15 cellular contexts compared by ENCODE assay signal in genomic region chr13:39536274-39536673, GRCh38.
"Had no signal": no experiment of that assay in that cellular context is flagged by ENCODE, and none has a peak within 500 bp of the region (broad histone marks: within the 10 kb centered on the region; RNA-seq: fewer than 3 reads in every experiment).

No MANE protein-coding gene starts in this region.

- DNase-seq: activated CD4-positive, alpha-beta T cell treated with anti-CD3 and anti-CD28 coated beads, Interleukin-2, amount 50 U/mL, for 1 hour; activated naive CD4-positive, alpha-beta T cell treated with anti-CD3 and anti-CD28 coated beads for 36 hours; activated T-cell treated with anti-CD3 and anti-CD28 coated beads for 4 hours; central memory CD4-positive, alpha-beta T cell; dermis blood vessel endothelial cell; left colon; mammary epithelial cell; natural killer cell; occipital lobe; sigmoid colon; stimulated activated CD4-positive, alpha-beta T cell treated with anti-CD3 and anti-CD28 coated beads, Interleukin-4, amount 100 ng/mL, for 1 hour; stimulated activated CD8-positive, alpha-beta memory T cell treated with anti-CD3 and anti-CD28 coated beads, Interleukin-4, amount 100 ng/mL, for 48 hours; T-helper 2 cell had no signal

- FAIRE-seq: TTC549 had no signal

- ATAC-seq: activated T-helper 17 cell treated with anti-CD3 and anti-CD28 coated beads, Interleukin-2, amount 50 U/mL, for 72 hours; left colon; natural killer cell had no signal

- H3K27ac ChIP-seq: sigmoid colon had no signal
